ENCODE assay signal across 1 cellular context in the genomic region with DNA sequence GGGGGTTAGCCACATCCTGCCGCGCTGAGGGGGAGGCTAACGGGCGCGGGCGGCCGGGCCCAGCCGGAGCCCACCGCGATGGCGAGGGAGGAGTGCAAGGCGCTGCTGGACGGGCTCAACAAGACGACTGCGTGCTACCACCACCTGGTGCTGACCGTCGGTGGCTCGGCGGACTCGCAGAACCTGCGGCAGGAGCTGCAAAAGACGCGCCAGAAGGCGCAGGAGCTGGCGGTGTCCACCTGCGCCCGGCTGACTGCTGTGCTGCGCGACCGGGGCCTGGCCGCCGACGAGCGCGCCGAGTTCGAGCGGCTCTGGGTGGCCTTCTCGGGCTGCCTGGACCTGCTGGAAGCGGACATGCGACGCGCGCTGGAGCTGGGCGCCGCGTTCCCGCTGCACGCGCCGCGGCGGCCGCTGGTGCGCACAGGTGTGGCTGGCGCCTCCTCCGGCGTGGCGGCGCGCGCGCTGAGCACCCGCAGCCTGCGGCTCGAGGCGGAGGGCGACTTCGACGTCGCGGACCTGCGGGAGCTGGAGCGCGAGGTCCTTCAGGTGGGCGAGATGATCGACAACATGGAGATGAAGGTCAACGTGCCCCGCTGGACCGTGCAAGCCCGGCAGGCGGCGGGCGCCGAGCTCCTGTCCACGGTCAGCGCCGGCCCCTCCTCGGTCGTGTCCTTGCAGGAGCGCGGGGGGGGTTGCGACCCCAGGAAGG.
A peak's percentile ranks its signal among the peaks of the same experiment; 100 is the strongest.
TF ChIP-seq lines count a peak whose summit lies in the region.

No MANE protein-coding gene starts in this region.

TF ChIP-seq in HEK293, 187 proteins besides CTCF, POLR2A, EP300 and RAD21 (continued from another document):
- TF ChIP-seq ZNF214 (tag by site-specific recombination; IDR thresholded peaks at IDR 0.05; ENCODE audit: borderline replicate concordance) (no peak), ZNF146 (tag by site-specific recombination; IDR thresholded peaks at IDR 0.05) (peak; percentile 6; the same call in 1 of the 2 replicates), WT1 (tag by site-specific recombination; IDR thresholded peaks at IDR 0.05) (no peak), SCRT2 (tag by site-specific recombination; IDR thresholded peaks at IDR 0.05) (no peak), ZNF843 (tag by site-specific recombination; IDR thresholded peaks at IDR 0.05) (peak; percentile 6; the same call in 1 of the 2 replicates)
